In genomic region chr11:22830082-22830414, GRCh38 we compare ENCODE assay signal across 10 cellular contexts. TPM values are rescaled to one million over a fixed set of nuclear protein-coding genes. Genes with fewer than 3 reads are reported as not detected.
DNase-seq lines count a peak whose midpoint lies in the region; ATAC-seq, FAIRE-seq and TF ChIP-seq lines count a peak whose summit lies in the region.
"Had no signal": no experiment of that assay in that cellular context is flagged by ENCODE, and none has a peak within 500 bp of the region (broad histone marks: within the 10 kb centered on the region; RNA-seq: fewer than 3 reads in every experiment).

No MANE protein-coding gene starts in this region.

- peak overlapping the region; percentile 20 for H3K9ac ChIP-seq in astrocyte (ENCODE audit: low read length)

- peaks cover 4% of the 10 kb centered on the region for H3K36me3 Mint-ChIP-seq in activated naive CD4-positive, alpha-beta T cell treated with anti-CD3 and anti-CD28 coated beads, Interleukin-2, amount 50 U/mL, for 24 hours
- H3K36me3 Mint-ChIP-seq in astrocyte (ENCODE audit: low read depth, unreplicated experiment), result no peaks in the 10 kb centered on the region
- no peaks in the 10 kb centered on the region for H3K36me3 Mint-ChIP-seq in type B pancreatic cell

- H3K9me3 ChIP-seq in astrocyte (ENCODE audit: insufficient read depth, low read depth, low read length) (no peaks in the 10 kb centered on the region), mesodermal cell (ENCODE audit: control insufficient read depth, low read length) (no peaks in the 10 kb centered on the region)

- no peaks in the 10 kb centered on the region for H3K27me3 Mint-ChIP-seq in activated naive CD4-positive, alpha-beta T cell treated with anti-CD3 and anti-CD28 coated beads, Interleukin-2, amount 50 U/mL, for 24 hours
- no peaks in the 10 kb centered on the region for H3K27me3 Mint-ChIP-seq in astrocyte (ENCODE audit: low read depth, unreplicated experiment)
- no peaks in the 10 kb centered on the region for H3K27me3 Mint-ChIP-seq in type B pancreatic cell

- H3K27ac ChIP-seq in astrocyte (ENCODE audit: low read depth, low read length), result no peak overlapping the region
- no peak overlapping the region for H3K27ac ChIP-seq in mesodermal cell (ENCODE audit: low read depth, low read length, severe bottlenecking)

- no peaks in the 10 kb centered on the region for H3K27me3 ChIP-seq in astrocyte (ENCODE audit: insufficient read depth, low read length)

- no peaks in the 10 kb centered on the region for H3K9me3 Mint-ChIP-seq in activated naive CD4-positive, alpha-beta T cell treated with anti-CD3 and anti-CD28 coated beads, Interleukin-2, amount 50 U/mL, for 24 hours
- H3K9me3 Mint-ChIP-seq in astrocyte (ENCODE audit: unreplicated experiment), result no peaks in the 10 kb centered on the region
- H3K9me3 Mint-ChIP-seq in type B pancreatic cell, result no peaks in the 10 kb centered on the region

- peak overlapping the region; percentile 93 for H3K4me3 Mint-ChIP-seq in activated naive CD4-positive, alpha-beta T cell treated with anti-CD3 and anti-CD28 coated beads, Interleukin-2, amount 50 U/mL, for 24 hours
- H3K4me3 Mint-ChIP-seq in astrocyte (ENCODE audit: unreplicated experiment) (peak overlapping the region; percentile 80), type B pancreatic cell (peak overlapping the region; percentile 95)

- no peak for FAIRE-seq in astrocyte (lab: Jason Lieb, UNC)

- no peak for DNase-seq in activated naive CD4-positive, alpha-beta T cell (lab: John Stamatoyannopoulos, UW)
- DNase-seq in astrocyte (ENCODE audit: low read depth) (no peak), type B pancreatic cell (ENCODE audit: extremely low spot score, unreplicated experiment) (no peak), UCSD-AML1 (lab: John Stamatoyannopoulos, UW; ENCODE audit: unreplicated experiment) (no peak)
- DNase-seq: NK-92 treated with Interleukin-12 subunit alpha and Interleukin-12 subunit beta, amount 100 ng/mL, for 24 hours had no signal

- peaks cover 3% of the 10 kb centered on the region for H3K4me1 ChIP-seq in astrocyte (ENCODE audit: insufficient read depth, low read length)
- H3K4me1 ChIP-seq in mesodermal cell (ENCODE audit: control insufficient read depth, insufficient read depth, low read length, poor library complexity, severe bottlenecking), result no peaks in the 10 kb centered on the region

- H2AFZ ChIP-seq in astrocyte (ENCODE audit: low read depth, low read length), result peak overlapping the region; percentile 50

- 55% methylated on average over 4 of the region's 4 CpGs; no CpG with 5 or more reads in 1 of the 2 experiments for WGBS in mesodermal cell (ENCODE audit: insufficient coverage in 2 of 2), 2 experiments

- no peaks in the 10 kb centered on the region for H4K20me1 ChIP-seq in astrocyte (ENCODE audit: insufficient read depth, low read length)

- H3K4me3 ChIP-seq in astrocyte (ENCODE audit: insufficient read depth, low read depth, low read length), result peak overlapping the region; percentile 40
- H3K4me3 ChIP-seq in mesodermal cell (ENCODE audit: extremely low read depth, insufficient read depth, low read length, poor library complexity, severe bottlenecking), result peak overlapping the region; percentile 73

- TF ChIP-seq CTCF in astrocyte (IDR thresholded peaks at IDR 0.05; ENCODE audit: insufficient read depth, low read depth, low read length) (no peak), type B pancreatic cell (conservative IDR thresholded peaks at IDR 0.05) (no peak)

- peak overlapping the region; percentile 81 for H3K27ac Mint-ChIP-seq in activated naive CD4-positive, alpha-beta T cell treated with anti-CD3 and anti-CD28 coated beads, Interleukin-2, amount 50 U/mL, for 24 hours
- no peak overlapping the region for H3K27ac Mint-ChIP-seq in astrocyte (ENCODE audit: unreplicated experiment)
- peak overlapping the region; percentile 69 for H3K27ac Mint-ChIP-seq in type B pancreatic cell

- peaks cover 16% of the 10 kb centered on the region for H3K4me1 Mint-ChIP-seq in activated naive CD4-positive, alpha-beta T cell treated with anti-CD3 and anti-CD28 coated beads, Interleukin-2, amount 50 U/mL, for 24 hours
- H3K4me1 Mint-ChIP-seq in astrocyte (ENCODE audit: low read depth, unreplicated experiment), result no peaks in the 10 kb centered on the region
- peaks cover 7% of the 10 kb centered on the region for H3K4me1 Mint-ChIP-seq in type B pancreatic cell (ENCODE audit: unreplicated experiment)

- peaks cover 7% of the 10 kb centered on the region for H3K79me2 ChIP-seq in astrocyte (ENCODE audit: insufficient read depth, low read length)

- H3K36me3 ChIP-seq in astrocyte (ENCODE audit: insufficient read depth, low read length) (no peaks in the 10 kb centered on the region), mesodermal cell (ENCODE audit: control insufficient read depth, insufficient read depth, low read length) (no peaks in the 10 kb centered on the region)

- H3K4me2 ChIP-seq in astrocyte (ENCODE audit: low read length), result peak overlapping the region; percentile 92

- ATAC-seq in HG03469 (IDR thresholded peaks at IDR 0.05; ENCODE audit: unreplicated experiment), result no peak
- no peak for ATAC-seq in HG02678 (IDR thresholded peaks at IDR 0.05; ENCODE audit: unreplicated experiment)

RNA-seq across cellular contexts. Expression of gene SVIP, which starts 0.4 kb away (rescaled TPM):
- 7.0 and 15.9 TPM in 2 replicates for total RNA-seq in astrocyte
- 10.0 TPM for polyA plus RNA-seq in mesodermal cell (2013, experiment 1 of 2)
- 12.8 TPM for polyA plus RNA-seq in mesodermal cell (2013, experiment 2 of 2)
- 26.5 and 30.1 TPM in 2 replicates for total RNA-seq in type B pancreatic cell (ENCODE audit: low replicate concordance)

RNA-seq across cellular contexts. Expression of gene CCDC179, which starts 30.2 kb away (rescaled TPM):
- total RNA-seq in astrocyte, result not detected in 2 replicates
- polyA plus RNA-seq in mesodermal cell (2013, experiment 1 of 2), result not detected
- polyA plus RNA-seq in mesodermal cell (2013, experiment 2 of 2), result not detected
- total RNA-seq in type B pancreatic cell (ENCODE audit: low replicate concordance), result not detected in 2 replicates
- total RNA-seq: dermis blood vessel endothelial cell had no signal
